22 cellular contexts compared by ENCODE assay signal in the genomic region with DNA sequence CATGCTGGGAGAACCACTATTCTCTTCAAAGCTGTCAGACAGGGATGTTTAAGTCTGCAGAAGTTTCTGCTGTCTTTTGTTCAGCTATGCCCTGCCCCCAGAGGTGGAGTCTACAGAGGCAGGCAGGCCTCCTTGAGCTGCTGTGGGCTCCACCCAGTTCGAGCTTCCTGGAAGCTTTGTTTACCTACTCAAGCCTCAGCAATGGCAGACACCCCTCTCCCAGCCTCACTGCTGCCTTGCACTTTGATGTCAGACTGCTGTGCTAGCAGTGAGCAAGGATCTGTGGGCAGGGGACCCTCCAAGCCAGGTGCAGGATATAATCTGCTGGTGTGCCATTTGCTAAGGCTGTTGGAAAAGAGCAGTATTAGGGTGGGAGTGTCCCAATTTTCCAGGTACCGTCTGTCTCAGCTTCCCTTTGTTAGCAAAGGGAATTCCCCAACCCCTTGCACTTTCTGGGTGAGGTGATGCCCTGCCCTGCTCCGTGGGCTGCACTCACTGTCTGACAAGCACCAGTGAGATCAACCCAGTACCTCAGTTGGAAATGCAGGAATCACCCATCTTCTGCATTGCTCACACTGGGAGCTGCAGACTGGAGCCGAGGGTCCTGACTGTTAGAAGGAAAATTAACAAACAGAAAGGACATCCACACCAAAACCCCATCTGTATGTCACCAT. TPM values are rescaled to one million over a fixed set of nuclear protein-coding genes. Genes with fewer than 3 reads are reported as not detected.
"Had no signal": no experiment of that assay in that cellular context is flagged by ENCODE, and none has a peak within 500 bp of the region (broad histone marks: within the 10 kb centered on the region; RNA-seq: fewer than 3 reads in every experiment).

No MANE protein-coding gene starts in this region.

RNA-seq across cellular contexts. Expression of gene UGT2A1, which starts 8.2 kb away (rescaled TPM):
- total RNA-seq: dermis microvascular lymphatic vessel endothelial cell; esophagus squamous epithelium; heart right ventricle; kidney epithelial cell; left cardiac atrium; left lung; lung microvascular endothelial cell; mucosa of gallbladder; naive thymus-derived CD8-positive, alpha-beta T cell; occipital lobe; ovary; psoas muscle; renal cortical epithelial cell; right cardiac atrium; sigmoid colon; transverse colon; upper lobe of right lung; uterus had no signal
- polyA plus RNA-seq: heart right ventricle; naive thymus-derived CD8-positive, alpha-beta T cell; ovary; psoas muscle; right cardiac atrium; sigmoid colon had no signal

RNA-seq across cellular contexts. Expression of gene UGT2A2, which starts 21.8 kb away (rescaled TPM):
- total RNA-seq: dermis microvascular lymphatic vessel endothelial cell; esophagus squamous epithelium; heart right ventricle; kidney epithelial cell; left cardiac atrium; left lung; lower leg skin; lung microvascular endothelial cell; mucosa of gallbladder; naive thymus-derived CD8-positive, alpha-beta T cell; occipital lobe; ovary; psoas muscle; renal cortical epithelial cell; right cardiac atrium; sigmoid colon; skeletal muscle tissue; suprapubic skin; transverse colon; upper lobe of right lung had no signal
- polyA plus RNA-seq: heart right ventricle; naive thymus-derived CD8-positive, alpha-beta T cell; ovary; psoas muscle; right cardiac atrium; sigmoid colon; thymus had no signal
